In the genomic region with DNA sequence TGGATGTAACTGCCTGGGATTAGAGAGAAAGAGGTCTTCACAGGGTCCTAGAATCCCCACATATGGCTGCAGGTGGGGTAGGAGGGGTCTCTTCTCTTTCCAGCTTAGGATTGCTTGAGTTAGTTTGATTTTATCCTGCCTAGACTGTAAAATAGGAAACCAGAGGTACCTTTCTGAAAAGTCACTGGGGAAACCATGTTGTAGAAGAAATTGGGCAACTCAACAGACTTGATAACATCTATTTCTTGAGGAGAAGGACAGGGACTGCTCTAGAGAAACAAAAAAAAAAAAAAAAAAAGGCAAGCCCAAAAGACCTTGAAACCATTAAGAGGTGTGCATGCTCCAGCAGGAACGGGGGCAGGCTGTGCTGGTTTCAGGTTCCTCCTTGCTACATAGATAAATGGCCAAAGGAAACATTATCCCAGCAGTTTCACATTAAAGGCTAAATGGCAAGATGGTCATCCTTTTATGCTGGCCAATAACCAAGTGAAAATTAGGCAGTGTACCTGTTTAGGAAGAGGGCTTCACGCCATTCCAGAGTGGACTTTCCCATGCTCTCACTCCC, we compare ENCODE assay signal across 31 cellular contexts.
"Had no signal": no experiment of that assay in that cellular context is flagged by ENCODE, and none has a peak within 500 bp of the region (broad histone marks: within the 10 kb centered on the region; RNA-seq: fewer than 3 reads in every experiment).

No MANE protein-coding gene starts in this region.

- H3K36me3 ChIP-seq: ascending aorta, breast epithelium, cardiac muscle cell, colonic mucosa, esophagus squamous epithelium, gastroesophageal sphincter, heart right ventricle had no signal

- H3K27ac ChIP-seq: ascending aorta, breast epithelium, cardiac muscle cell, colonic mucosa, esophagus squamous epithelium, gastroesophageal sphincter, heart right ventricle, VCaP had no signal

- H3K4me3 ChIP-seq: ascending aorta, breast epithelium, cardiac muscle cell, colonic mucosa, esophagus squamous epithelium, gastroesophageal sphincter, heart right ventricle had no signal

- H3K4me1 ChIP-seq: breast epithelium, colonic mucosa, esophagus squamous epithelium, gastroesophageal sphincter had no signal

- H3K27me3 ChIP-seq: ascending aorta, breast epithelium, cardiac muscle cell, colonic mucosa, esophagus squamous epithelium, gastroesophageal sphincter had no signal

- H3K9me3 ChIP-seq: ascending aorta, breast epithelium, colonic mucosa, esophagus squamous epithelium, gastroesophageal sphincter, heart right ventricle had no signal

- ATAC-seq: activated CD4-positive, CD25-positive, alpha-beta regulatory T cell treated with anti-CD3 and anti-CD28 coated beads, Interleukin-2, amount 50 U/mL, for 24 hours; activated CD8-positive, alpha-beta T cell treated with anti-CD3 and anti-CD28 coated beads for 36 hours; activated naive CD4-positive, alpha-beta T cell treated with anti-CD3 and anti-CD28 coated beads, Interleukin-2, amount 50 U/mL, for 72 hours; gastroesophageal sphincter; heart right ventricle; T-cell; WTC11 had no signal

- H3K4me1 Mint-ChIP-seq: activated naive CD4-positive, alpha-beta T cell treated with anti-CD3 and anti-CD28 coated beads, Interleukin-2, amount 10 ng/mL, durations not matched to agents 7 days and 5 days; activated naive CD8-positive, alpha-beta T cell treated with anti-CD3 and anti-CD28 coated beads, Interleukin-2, amount 10 ng/mL, durations not matched to agents 7 days and 5 days; T-cell had no signal

- H3K4me3 Mint-ChIP-seq: activated CD8-positive, alpha-beta T cell treated with anti-CD3 and anti-CD28 coated beads for 36 hours; activated naive CD4-positive, alpha-beta T cell treated with anti-CD3 and anti-CD28 coated beads, Interleukin-2, amount 10 ng/mL, durations not matched to agents 7 days and 5 days; activated naive CD8-positive, alpha-beta T cell treated with anti-CD3 and anti-CD28 coated beads, Interleukin-2, amount 10 ng/mL, durations not matched to agents 7 days and 5 days; activated T-helper 1 cell treated with anti-CD3 and anti-CD28 coated beads, Interleukin-12 subunit alpha, Interleukin-12 subunit beta, Interleukin-2, Interleukin-4 antibody, amounts not matched to agents 30 ng/mL and 10 ng/mL and 1 ng/mL, durations not matched to agents 14 hours and 24 hours and 36 hours; brain; T-cell; WTC11 had no signal

- DNase-seq: activated CD4-positive, alpha-beta T cell treated with anti-CD3 and anti-CD28 coated beads for 48 hours; activated CD4-positive, alpha-beta T cell treated with anti-CD3 and anti-CD28 coated beads, Interleukin-2, amount 50 U/mL, for 1 hour; activated CD4-positive, alpha-beta T cell treated with anti-CD3 and anti-CD28 coated beads, Interleukin-2, amount 50 U/mL, for 48 hours; activated CD8-positive, alpha-beta memory T cell treated with anti-CD3 and anti-CD28 coated beads for 24 hours; activated CD8-positive, alpha-beta T cell treated with anti-CD3 and anti-CD28 coated beads for 36 hours; activated effector memory CD4-positive, alpha-beta T cell treated with anti-CD3 and anti-CD28 coated beads, Interleukin-2, amount 50 U/mL, for 16 hours; activated naive CD4-positive, alpha-beta T cell; activated naive CD4-positive, alpha-beta T cell treated with anti-CD3 and anti-CD28 coated beads, Interleukin-2, amount 10 ng/mL, durations not matched to agents 7 days and 5 days; activated naive CD8-positive, alpha-beta T cell treated with anti-CD3 and anti-CD28 coated beads, Interleukin-2, amount 10 ng/mL, durations not matched to agents 7 days and 5 days; activated T-cell treated with anti-CD3 and anti-CD28 coated beads, Interleukin-2, amount 50 U/mL, for 1 hour; activated T-cell treated with anti-CD3 and anti-CD28 coated beads, Interleukin-2, amount 50 U/mL, for 48 hours; central memory CD4-positive, alpha-beta T cell; cerebellar nuclear complex; colonic mucosa; effector CD8-positive, alpha-beta T cell; esophagus squamous epithelium; foreskin melanocyte; heart right ventricle; T-cell; T-helper 2 cell had no signal

- H3K36me3 Mint-ChIP-seq: activated naive CD4-positive, alpha-beta T cell treated with anti-CD3 and anti-CD28 coated beads, Interleukin-2, amount 10 ng/mL, durations not matched to agents 7 days and 5 days; activated naive CD4-positive, alpha-beta T cell treated with anti-CD3 and anti-CD28 coated beads, Interleukin-2, amount 50 U/mL, for 72 hours; activated naive CD8-positive, alpha-beta T cell treated with anti-CD3 and anti-CD28 coated beads, Interleukin-2, amount 10 ng/mL, durations not matched to agents 7 days and 5 days; brain; T-cell; WTC11 had no signal

- H3K9me3 Mint-ChIP-seq: activated CD8-positive, alpha-beta T cell treated with anti-CD3 and anti-CD28 coated beads for 36 hours; activated naive CD4-positive, alpha-beta T cell treated with anti-CD3 and anti-CD28 coated beads, Interleukin-2, amount 10 ng/mL, durations not matched to agents 7 days and 5 days; activated naive CD4-positive, alpha-beta T cell treated with anti-CD3 and anti-CD28 coated beads, Interleukin-2, amount 50 U/mL, for 72 hours; activated naive CD8-positive, alpha-beta T cell treated with anti-CD3 and anti-CD28 coated beads, Interleukin-2, amount 10 ng/mL, durations not matched to agents 7 days and 5 days; activated T-helper 1 cell treated with anti-CD3 and anti-CD28 coated beads, Interleukin-12 subunit alpha, Interleukin-12 subunit beta, Interleukin-2, Interleukin-4 antibody, amounts not matched to agents 30 ng/mL and 10 ng/mL and 1 ng/mL, durations not matched to agents 14 hours and 24 hours and 36 hours; activated T-helper 2 cell treated with anti-CD3 and anti-CD28 coated beads, Interferon-gamma antibody, Interleukin-2, Interleukin-4, amounts not matched to agents 10 μg/mL and 5 μg/mL and 100 μg/mL, durations not matched to agents 14 hours and 24 hours and 36 hours; brain; T-cell had no signal

- H3K27ac Mint-ChIP-seq: activated CD8-positive, alpha-beta T cell treated with anti-CD3 and anti-CD28 coated beads for 36 hours; activated naive CD4-positive, alpha-beta T cell treated with anti-CD3 and anti-CD28 coated beads, Interleukin-2, amount 10 ng/mL, durations not matched to agents 7 days and 5 days; activated naive CD4-positive, alpha-beta T cell treated with anti-CD3 and anti-CD28 coated beads, Interleukin-2, amount 50 U/mL, for 72 hours; activated naive CD8-positive, alpha-beta T cell treated with anti-CD3 and anti-CD28 coated beads, Interleukin-2, amount 10 ng/mL, durations not matched to agents 7 days and 5 days; activated T-helper 1 cell treated with anti-CD3 and anti-CD28 coated beads, Interleukin-12 subunit alpha, Interleukin-12 subunit beta, Interleukin-2, Interleukin-4 antibody, amounts not matched to agents 30 ng/mL and 10 ng/mL and 1 ng/mL, durations not matched to agents 14 hours and 24 hours and 36 hours; activated T-helper 2 cell treated with anti-CD3 and anti-CD28 coated beads, Interferon-gamma antibody, Interleukin-2, Interleukin-4, amounts not matched to agents 10 μg/mL and 5 μg/mL and 100 μg/mL, durations not matched to agents 14 hours and 24 hours and 36 hours; T-cell; WTC11 had no signal
